1 cellular context compared by ENCODE assay signal in genomic region chr7:102417105-102417504, GRCh38.
TF ChIP-seq lines count a peak whose summit lies in the region.

No MANE protein-coding gene starts in this region.

TF ChIP-seq in GM12878, 131 proteins besides CTCF, POLR2A, EP300 and RAD21:
- no peak for TF ChIP-seq SKIL (IDR thresholded peaks at IDR 0.05; ENCODE audit: low read depth, poor library complexity, severe bottlenecking)
- TF ChIP-seq RUNX3 (IDR thresholded peaks at IDR 0.05; ENCODE audit: low read length), result peak; percentile 57; the same call in 1 of the 2 replicates
